10 cellular contexts compared by ENCODE assay signal in the genomic region with DNA sequence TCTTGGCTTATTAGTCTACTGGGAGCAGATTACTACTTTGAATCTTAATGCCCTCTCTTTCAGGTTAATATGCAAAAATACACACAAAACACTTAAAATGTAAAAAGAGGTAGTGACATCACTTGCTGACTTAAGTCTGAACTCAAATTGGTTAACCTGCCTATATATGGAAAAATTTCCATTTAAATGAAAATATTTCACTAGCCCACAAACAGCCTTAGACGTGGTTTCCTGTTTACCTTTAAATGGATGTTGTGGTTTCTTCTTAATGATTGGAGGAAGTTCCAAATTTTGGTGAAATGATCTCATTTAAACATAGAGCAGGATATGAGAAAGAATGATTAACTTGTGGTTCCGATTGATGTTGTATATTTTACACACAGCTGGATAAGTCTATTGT.
A peak's percentile ranks its signal among the peaks of the same experiment; 100 is the strongest.
DNase-seq lines count a peak whose midpoint lies in the region; ATAC-seq, FAIRE-seq and TF ChIP-seq lines count a peak whose summit lies in the region.
"Had no signal": no experiment of that assay in that cellular context is flagged by ENCODE, and none has a peak within 500 bp of the region (broad histone marks: within the 10 kb centered on the region; RNA-seq: fewer than 3 reads in every experiment).

No MANE protein-coding gene starts in this region.

- no peak overlapping the region for H2AFZ ChIP-seq in MM.1S (ENCODE audit: low read length)

- H4K20me1 ChIP-seq in MM.1S (ENCODE audit: insufficient read depth, low read length), result no peaks in the 10 kb centered on the region

- H3K4me3 ChIP-seq in MM.1S (ENCODE audit: low read length) (no peak overlapping the region), lower lobe of right lung (no peak overlapping the region)

- H3F3A ChIP-seq in MM.1S (ENCODE audit: insufficient read depth, low read length), result no peaks in the 10 kb centered on the region

- FAIRE-seq in frontal cortex (lab: Jason Lieb, UNC), result peak; percentile 21
- FAIRE-seq: TTC549 had no signal

- H3K9me3 ChIP-seq in MM.1S (replicated peaks; ENCODE audit: insufficient read depth, low read length) (no peaks in the 10 kb centered on the region), lower lobe of right lung (no peaks in the 10 kb centered on the region)

- intact Hi-C loops in lower lobe of right lung (cut with DNase I), result no loop called here

- TF ChIP-seq CTCF in MM.1S (IDR thresholded peaks at IDR 0.05; ENCODE audit: low read length) (no peak), lower lobe of right lung (IDR thresholded peaks at IDR 0.05) (no peak)

- no peaks in the 10 kb centered on the region for H3K79me2 ChIP-seq in MM.1S (ENCODE audit: low read length)

- H3K4me1 ChIP-seq in MM.1S (ENCODE audit: low read length) (peaks cover 4% of the 10 kb centered on the region; the same call in 1 of the 2 replicates), lower lobe of right lung (no peaks in the 10 kb centered on the region)

- H3K27ac ChIP-seq in MM.1S (ENCODE audit: low read length) (no peak overlapping the region), lower lobe of right lung (no peak overlapping the region)

- no peaks in the 10 kb centered on the region for H3K9me2 ChIP-seq in MM.1S (replicated peaks; ENCODE audit: insufficient read depth, low read length)

- DNase-seq in MM.1S (peak; percentile 30), frontal cortex (ENCODE audit: low spot score in 2 of 2) (no peak), NK-92 (lab: John Stamatoyannopoulos, UW; ENCODE audit: unreplicated experiment) (no peak), lower lobe of right lung (no peak), RPMI8226 (no peak), left lobe of liver (ENCODE audit: low spot score) (no peak)
- DNase-seq: Caco-2 had no signal

- no peak overlapping the region for H3K4me2 ChIP-seq in MM.1S (ENCODE audit: low read depth, low read length)

- ATAC-seq in GM18520 (IDR thresholded peaks at IDR 0.05; ENCODE audit: unreplicated experiment) (peak; percentile 64), HG02642 (IDR thresholded peaks at IDR 0.05; ENCODE audit: poor library complexity, unreplicated experiment) (peak; percentile 67), lower lobe of right lung (no peak), left lobe of liver (no peak)

- H3K9ac ChIP-seq in MM.1S (ENCODE audit: low read length), result no peak overlapping the region

- H3K36me3 ChIP-seq in MM.1S (replicated peaks; ENCODE audit: insufficient read depth, low read length), result no peaks in the 10 kb centered on the region
- no peaks in the 10 kb centered on the region for H3K36me3 ChIP-seq in lower lobe of right lung

- no peaks in the 10 kb centered on the region for H3K27me3 ChIP-seq in MM.1S (replicated peaks; ENCODE audit: insufficient read depth, low read length)
- no peaks in the 10 kb centered on the region for H3K27me3 ChIP-seq in lower lobe of right lung (ENCODE audit: low read depth)

Comparison
In these comparisons a context has a peak if more than half of its experiments do, and no peak if none do; other contexts are left out.
1. ATAC-seq: peak in GM18520 (single experiment) and HG02642 (single experiment); none in lower lobe of right lung (0 of 2) and left lobe of liver (single experiment).